ENCODE assay signal across 25 cellular contexts in genomic region chr2:125853626-125854025, GRCh38.
"Had no signal": no experiment of that assay in that cellular context is flagged by ENCODE, and none has a peak within 500 bp of the region (broad histone marks: within the 10 kb centered on the region; RNA-seq: fewer than 3 reads in every experiment).

No MANE protein-coding gene starts in this region.

- H3K4me3 ChIP-seq: pancreas, prostate gland, right lobe of liver, sigmoid colon, stomach, thoracic aorta, thyroid gland, tibial nerve, upper lobe of right lung, vagina had no signal

- H3K4me1 ChIP-seq: pancreas, prostate gland, right lobe of liver, sigmoid colon, stomach, thyroid gland, tibial nerve, upper lobe of right lung, vagina had no signal

- H3K9me3 ChIP-seq: neutrophil, pancreas, prostate gland, right lobe of liver, sigmoid colon, thoracic aorta, thyroid gland, tibial nerve, upper lobe of right lung, vagina had no signal

- H3K36me3 ChIP-seq: neutrophil, pancreas, prostate gland, right lobe of liver, sigmoid colon, stomach, thoracic aorta, thyroid gland, tibial nerve, upper lobe of right lung, vagina had no signal

- H3K4me3 Mint-ChIP-seq: naive thymus-derived CD4-positive, alpha-beta T cell; natural killer cell; nephron; stimulated activated effector memory CD8-positive, alpha-beta T cell treated with anti-CD3 and anti-CD28 coated beads, Interleukin-12 subunit alpha, Interleukin-12 subunit beta, amount 100 ng/mL, for 72 hours; stimulated activated naive B cell treated with anti-CD40 and anti-IgM and Interleukin-4, amounts not matched to agents 10 μg/mL and 1 μg/mL and 100 μg/mL, for 72 hours; stimulated activated naive CD8-positive, alpha-beta T cell treated with anti-CD3 and anti-CD28 coated beads, Interleukin-15, Interleukin-2, amounts not matched to agents 100 ng/mL and 50 ng/mL, for 24 hours; type B pancreatic cell had no signal

- H3K27me3 Mint-ChIP-seq: stimulated activated naive B cell treated with anti-CD40 and anti-IgM and Interleukin-4, amounts not matched to agents 10 μg/mL and 1 μg/mL and 100 μg/mL, for 72 hours; stimulated activated naive CD8-positive, alpha-beta T cell treated with anti-CD3 and anti-CD28 coated beads, Interleukin-15, Interleukin-2, amounts not matched to agents 100 ng/mL and 50 ng/mL, for 24 hours had no signal

- H3K36me3 Mint-ChIP-seq: naive thymus-derived CD4-positive, alpha-beta T cell; stimulated activated effector memory CD8-positive, alpha-beta T cell treated with anti-CD3 and anti-CD28 coated beads, Interleukin-12 subunit alpha, Interleukin-12 subunit beta, amount 100 ng/mL, for 72 hours; stimulated activated naive B cell treated with anti-CD40 and anti-IgM and Interleukin-4, amounts not matched to agents 10 μg/mL and 1 μg/mL and 100 μg/mL, for 72 hours; type B pancreatic cell had no signal

- H3K27ac ChIP-seq: neutrophil, pancreas, prostate gland, right lobe of liver, sigmoid colon, stomach, thoracic aorta, thyroid gland, tibial nerve, upper lobe of right lung, vagina had no signal

- DNase-seq: naive thymus-derived CD4-positive, alpha-beta T cell; natural killer cell; pancreas; right cardiac atrium; right lobe of liver; sigmoid colon; small intestine; stimulated activated CD4-positive, alpha-beta T cell treated with anti-CD3 and anti-CD28 coated beads, Interleukin-15, amount 100 ng/mL, for 24 hours; stimulated activated CD4-positive, alpha-beta T cell treated with anti-CD3 and anti-CD28 coated beads, Interleukin-2, amount 100 ng/mL, for 24 hours; stimulated activated CD4-positive, alpha-beta T cell treated with anti-CD3 and anti-CD28 coated beads, Interleukin-2, amount 100 ng/mL, for 48 hours; stimulated activated CD4-positive, alpha-beta T cell treated with anti-CD3 and anti-CD28 coated beads, Interleukin-4, amount 100 ng/mL, for 24 hours; stimulated activated naive B cell treated with anti-CD40 and anti-IgM and Interleukin-4, amounts not matched to agents 10 μg/mL and 1 μg/mL and 100 μg/mL, for 72 hours; stimulated activated naive CD4-positive, alpha-beta T cell treated with Interleukin-2 at 50 U/mL for 16 hours; stomach; thyroid gland; upper lobe of right lung had no signal

- H3K4me1 Mint-ChIP-seq: naive thymus-derived CD4-positive, alpha-beta T cell; natural killer cell; nephron; stimulated activated effector memory CD8-positive, alpha-beta T cell treated with anti-CD3 and anti-CD28 coated beads, Interleukin-12 subunit alpha, Interleukin-12 subunit beta, amount 100 ng/mL, for 72 hours; stimulated activated naive B cell treated with anti-CD40 and anti-IgM and Interleukin-4, amounts not matched to agents 10 μg/mL and 1 μg/mL and 100 μg/mL, for 72 hours had no signal

- H3K27me3 ChIP-seq: neutrophil, pancreas, right lobe of liver, sigmoid colon, stomach, thyroid gland, tibial nerve, upper lobe of right lung, vagina had no signal

- H3K27ac Mint-ChIP-seq: naive thymus-derived CD4-positive, alpha-beta T cell; natural killer cell; nephron; stimulated activated effector memory CD8-positive, alpha-beta T cell treated with anti-CD3 and anti-CD28 coated beads, Interleukin-12 subunit alpha, Interleukin-12 subunit beta, amount 100 ng/mL, for 72 hours; stimulated activated naive B cell treated with anti-CD40 and anti-IgM and Interleukin-4, amounts not matched to agents 10 μg/mL and 1 μg/mL and 100 μg/mL, for 72 hours; stimulated activated naive CD8-positive, alpha-beta T cell treated with anti-CD3 and anti-CD28 coated beads, Interleukin-15, Interleukin-2, amounts not matched to agents 100 ng/mL and 50 ng/mL, for 24 hours; type B pancreatic cell had no signal
